In the genomic region with DNA sequence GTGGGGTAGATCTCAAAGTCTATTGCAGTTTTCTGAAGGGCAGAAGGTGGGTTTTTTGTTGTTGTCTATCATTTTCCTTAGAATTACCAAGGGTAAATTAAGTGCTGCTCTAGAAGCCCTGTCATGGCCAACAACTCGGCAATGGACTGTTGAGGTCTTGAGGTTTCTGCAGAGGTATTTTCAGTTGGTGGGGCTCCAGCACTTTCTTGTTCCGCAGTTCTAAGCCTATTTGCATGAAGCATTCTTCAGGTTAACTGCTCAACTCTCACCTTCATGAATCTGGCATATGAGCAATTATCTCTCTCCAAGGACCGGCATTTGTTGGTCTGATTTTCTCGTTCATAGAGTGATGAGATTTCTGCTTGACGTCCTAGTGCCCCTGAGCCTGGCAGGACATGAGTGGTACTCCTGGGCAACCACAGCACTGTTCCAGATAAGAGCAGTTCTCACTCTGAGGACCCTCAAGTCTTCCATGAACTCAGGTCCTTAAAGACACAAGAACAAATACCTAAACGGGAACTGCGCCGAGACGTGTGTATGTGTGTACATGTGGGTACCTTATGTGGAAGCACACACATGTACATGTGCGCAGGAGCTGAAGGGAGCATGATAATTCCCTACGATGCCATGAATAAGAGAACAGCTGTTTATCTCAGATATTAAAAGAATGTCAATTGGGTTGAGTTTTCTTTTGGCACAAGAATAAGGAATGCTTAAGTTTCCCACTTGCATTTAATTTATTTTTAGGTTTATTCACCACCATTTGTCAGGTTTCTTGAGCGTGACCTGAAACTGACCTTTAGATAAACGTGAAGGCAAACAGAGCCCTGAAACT, we compare ENCODE assay signal across 10 cellular contexts.
A peak's percentile ranks its signal among the peaks of the same experiment; 100 is the strongest.
DNase-seq lines count a peak whose midpoint lies in the region; ATAC-seq, FAIRE-seq and TF ChIP-seq lines count a peak whose summit lies in the region.
"Had no signal": no experiment of that assay in that cellular context is flagged by ENCODE, and none has a peak within 500 bp of the region (broad histone marks: within the 10 kb centered on the region; RNA-seq: fewer than 3 reads in every experiment).

No MANE protein-coding gene starts in this region.

- H3K27me3 ChIP-seq in left lung = no peaks in the 10 kb centered on the region

- no peaks in the 10 kb centered on the region for H3K4me1 Mint-ChIP-seq in HFFc6 (ENCODE audit: low read depth)

- TF ChIP-seq CTCF in left lung (IDR thresholded peaks at IDR 0.05) (no peak), HFFc6 (IDR thresholded peaks at IDR 0.05) (no peak)

- H3K27ac Mint-ChIP-seq in HFFc6 = no peak overlapping the region
- H3K27ac Mint-ChIP-seq: T-helper 1 cell treated with Interleukin-12 subunit alpha and Interleukin-12 subunit beta and Interleukin-4 antibody, amounts not matched to agents 30 μg/mL and 1 μg/mL, for 36 hours had no signal

- no peak for TF ChIP-seq POLR2A in GM12892 (IDR thresholded peaks at IDR 0.05; ENCODE audit: low read depth, low read length)

- H3K36me3 ChIP-seq in left lung = no peaks in the 10 kb centered on the region

- ATAC-seq in GM21526 (IDR thresholded peaks at IDR 0.05; ENCODE audit: low FRiP score, unreplicated experiment) (peak; percentile 79), HG03442 (IDR thresholded peaks at IDR 0.05; ENCODE audit: unreplicated experiment) (peak; percentile 73), left lung (peak; percentile 76)

- H3K36me3 Mint-ChIP-seq in HFFc6 (ENCODE audit: low read depth) = no peaks in the 10 kb centered on the region

- no peaks in the 10 kb centered on the region for H3K9me3 ChIP-seq in left lung

- H3K27me3 Mint-ChIP-seq in HFFc6 (ENCODE audit: insufficient read depth) = no peaks in the 10 kb centered on the region; the same call in 1 of the 2 replicates

- H3K4me3 ChIP-seq in left lung = no peak overlapping the region

- no peak overlapping the region; the same call in 1 of the 2 replicates for H3K4me3 Mint-ChIP-seq in HFFc6
- H3K4me3 Mint-ChIP-seq: T-helper 1 cell treated with Interleukin-12 subunit alpha and Interleukin-12 subunit beta and Interleukin-4 antibody, amounts not matched to agents 30 μg/mL and 1 μg/mL, for 36 hours had no signal

- peaks cover 11 to 13% of the 10 kb centered on the region in 2 donors for H3K4me1 ChIP-seq in left lung

- intact Hi-C loops in left lung (cut with DNase I) = no loop called here

- H3K27ac ChIP-seq in left lung = peak overlapping the region; percentile 5 to 16

- DNase-seq in GM12892 (ENCODE audit: insufficient read length) (no peak), left lung (peak in 1 of 2 donors; percentile 46), HFFc6 (no peak), frontal cortex (ENCODE audit: low spot score in 2 of 2) (no peak), NCI-H2227 treated with DMSO at 0.1 percent for 48 hours (lab: John Stamatoyannopoulos, UW) (no peak)
- DNase-seq in stimulated activated CD4-positive, alpha-beta T cell treated with anti-CD3 and anti-CD28 coated beads, Interleukin-12 subunit alpha, Interleukin-12 subunit beta, amount 100 ng/mL, for 4 hours = no peak

- peak; percentile 77 for FAIRE-seq in GM12892 (lab: Jason Lieb, UNC)
- no peak for FAIRE-seq in frontal cortex (lab: Jason Lieb, UNC)
- FAIRE-seq: small intestine had no signal

- no peaks in the 10 kb centered on the region for H3K9me3 Mint-ChIP-seq in HFFc6
